Comparison of ENCODE assay signal across 9 cellular contexts in genomic region chr21:46604975-46605758, GRCh38. TPM values are rescaled to one million over a fixed set of nuclear protein-coding genes. Genes with fewer than 3 reads are reported as not detected.
A peak's percentile ranks its signal among the peaks of the same experiment; 100 is the strongest.
DNase-seq lines count a peak whose midpoint lies in the region; ATAC-seq and TF ChIP-seq lines count a peak whose summit lies in the region.
"Had no signal": no experiment of that assay in that cellular context is flagged by ENCODE, and none has a peak within 500 bp of the region (broad histone marks: within the 10 kb centered on the region; RNA-seq: fewer than 3 reads in every experiment).

Gene S100B, minus strand, starts transcription at chr21:46605082. Its CDS starts 2,667 bp downstream, at chr21:46602415.

- peak within 1 kb of the TSS; percentile 43 for H3K27ac Mint-ChIP-seq in T-helper 2 cell treated with Interferon-gamma antibody and Interleukin-4, amounts not matched to agents 5 μg/mL and 100 μg/mL, for 36 hours

- no peak for ATAC-seq in HG02840 (IDR thresholded peaks at IDR 0.05; ENCODE audit: low FRiP score, unreplicated experiment)

- H3K4me3 Mint-ChIP-seq in T-helper 2 cell treated with Interferon-gamma antibody and Interleukin-4, amounts not matched to agents 5 μg/mL and 100 μg/mL, for 36 hours: peak within 1 kb of the TSS; percentile 61

- peaks cover 1% of the 10 kb centered on the region for H3K4me1 ChIP-seq in left ventricle myocardium inferior

- intact Hi-C loops in left ventricle myocardium inferior (cut with micrococcal nuclease): no loop called here

- peaks cover 2% of the 10 kb centered on the region for H3K9me3 ChIP-seq in left ventricle myocardium inferior (replicated peaks)
- H3K9me3 ChIP-seq: MG63 had no signal

- no peak for TF ChIP-seq CTCF in HL-60 (IDR thresholded peaks at IDR 0.05; ENCODE audit: insufficient read depth, low read length)
- TF ChIP-seq CTCF in left ventricle myocardium inferior (IDR thresholded peaks at IDR 0.05; ENCODE audit: borderline replicate concordance): no peak

- H3K27ac ChIP-seq in HL-60 (replicated peaks) (peak within 1 kb of the TSS; percentile 90), left ventricle myocardium inferior (replicated peaks) (peak within 1 kb of the TSS; percentile 53)

- H3K4me3 ChIP-seq in HL-60 (replicated peaks; ENCODE audit: insufficient read depth, low read length) (no peak within 1 kb of the TSS), left ventricle myocardium inferior (peak within 1 kb of the TSS; percentile 29), skeletal muscle cell (ENCODE audit: low read depth, low read length) (no peak within 1 kb of the TSS)
- H3K4me3 ChIP-seq: MG63 had no signal

- peak; percentile 47 to 62 for DNase-seq in HL-60 (ENCODE audit: low read depth in 1 of 2, low spot score in 1 of 2)
- DNase-seq in T-helper 2 cell treated with Interferon-gamma antibody and Interleukin-4, amounts not matched to agents 5 μg/mL and 100 μg/mL, for 36 hours (ENCODE audit: low spot score): no peak
- no peak for DNase-seq in left ventricle myocardium inferior
- peak; percentile 4 for DNase-seq in skeletal muscle cell (ENCODE audit: low read depth)
- no peak for DNase-seq in NCI-H524 treated with DMSO at 0.1 percent for 48 hours (lab: John Stamatoyannopoulos, UW)
- DNase-seq in NCI-H774 (lab: John Stamatoyannopoulos, UW): no peak
- DNase-seq in HuH-7.5 (ENCODE audit: low spot score): no peak
- DNase-seq: MG63 had no signal

- H3K9me3 Mint-ChIP-seq in T-helper 2 cell treated with Interferon-gamma antibody and Interleukin-4, amounts not matched to agents 5 μg/mL and 100 μg/mL, for 36 hours: no peaks in the 10 kb centered on the region

- peaks cover 18% of the 10 kb centered on the region for H3K4me1 Mint-ChIP-seq in T-helper 2 cell treated with Interferon-gamma antibody and Interleukin-4, amounts not matched to agents 5 μg/mL and 100 μg/mL, for 36 hours (ENCODE audit: low read depth)

- H3K27me3 ChIP-seq in HL-60 (ENCODE audit: insufficient read depth, poor library complexity, severe bottlenecking) (no peaks in the 10 kb centered on the region), left ventricle myocardium inferior (ENCODE audit: low read depth) (no peaks in the 10 kb centered on the region)
- H3K27me3 ChIP-seq: MG63 had no signal

- H3K36me3 Mint-ChIP-seq in T-helper 2 cell treated with Interferon-gamma antibody and Interleukin-4, amounts not matched to agents 5 μg/mL and 100 μg/mL, for 36 hours (ENCODE audit: low read depth): no peaks in the 10 kb centered on the region

- peaks cover 2% of the 10 kb centered on the region for H3K27me3 Mint-ChIP-seq in T-helper 2 cell treated with Interferon-gamma antibody and Interleukin-4, amounts not matched to agents 5 μg/mL and 100 μg/mL, for 36 hours (ENCODE audit: low read depth)

- H3K36me3 ChIP-seq in left ventricle myocardium inferior: no peaks in the 10 kb centered on the region
- H3K36me3 ChIP-seq: MG63 had no signal

RNA-seq across cellular contexts. Expression of gene S100B, which starts in this region (rescaled TPM):
- total RNA-seq in left ventricle myocardium inferior: 2.8 TPM

Comparison
In these comparisons a context has a peak if more than half of its experiments do, and no peak if none do; other contexts are left out.
1. DNase-seq: peak in HL-60 (2 of 2) and skeletal muscle cell (single experiment); none in T-helper 2 cell treated with Interferon-gamma antibody and Interleukin-4, amounts not matched to agents 5 μg/mL and 100 μg/mL, for 36 hours (single experiment), left ventricle myocardium inferior (single experiment), NCI-H524 treated with DMSO at 0.1 percent for 48 hours (single experiment), NCI-H774 (single experiment) and HuH-7.5 (single experiment).